2 cellular contexts compared by ENCODE assay signal in genomic region chr12:6507102-6507998, GRCh38.
TF ChIP-seq lines count a peak whose summit lies in the region.

No MANE protein-coding gene starts in this region.

TF ChIP-seq in GM23338, 12 proteins besides CTCF, POLR2A, EP300 and RAD21 (continued from another document):
- TF ChIP-seq POLR2AphosphoS5 (IDR thresholded peaks at IDR 0.05; ENCODE audit: low read depth): peak; percentile 62

TF ChIP-seq in SK-N-SH treated with all-trans-retinoic acid at 6 μM for 48 hours, 23 proteins besides CTCF, POLR2A, EP300 and RAD21 (continued from another document):
- TF ChIP-seq POU6F1 (CRISPR knock-in tag; IDR thresholded peaks at IDR 0.05; ENCODE audit: borderline replicate concordance, low read depth): no peak
- no peak for TF ChIP-seq ZFP3 (CRISPR knock-in tag; IDR thresholded peaks at IDR 0.05)
- no peak for TF ChIP-seq ZFP30 (CRISPR knock-in tag; IDR thresholded peaks at IDR 0.05)
TF ChIP-seq in SK-N-SH treated with all-trans-retinoic acid at 6 μM for 48 hours: peak in this region for 0.
